In genomic region chr2:239395524-239395923, GRCh38 we compare ENCODE assay signal across 31 cellular contexts. TPM values are rescaled to one million over a fixed set of nuclear protein-coding genes. Genes with fewer than 3 reads are reported as not detected.
DNase-seq lines count a peak whose midpoint lies in the region; ATAC-seq and TF ChIP-seq lines count a peak whose summit lies in the region.
"Had no signal": no experiment of that assay in that cellular context is flagged by ENCODE, and none has a peak within 500 bp of the region (broad histone marks: within the 10 kb centered on the region; RNA-seq: fewer than 3 reads in every experiment).

No MANE protein-coding gene starts in this region.

- H3K27ac Mint-ChIP-seq in activated CD4-positive, alpha-beta memory T cell treated with anti-CD3 and anti-CD28 coated beads for 36 hours = no peak overlapping the region
- no peak overlapping the region for H3K27ac Mint-ChIP-seq in activated CD4-positive, alpha-beta memory T cell treated with anti-CD3 and anti-CD28 coated beads, Interleukin-2, amount 10 ng/mL, durations not matched to agents 7 days and 5 days
- H3K27ac Mint-ChIP-seq in stimulated activated naive B cell treated with anti-CD40 and anti-IgM and Interleukin-4, amounts not matched to agents 10 μg/mL and 1 μg/mL and 100 μg/mL, for 72 hours = no peak overlapping the region
- H3K27ac Mint-ChIP-seq: activated CD4-positive, alpha-beta T cell treated with anti-CD3 and anti-CD28 coated beads, Interleukin-2, amount 10 ng/mL, durations not matched to agents 24 days and 14 days; IgD-negative memory B cell; progenitor cell of endocrine pancreas had no signal

- TF ChIP-seq EP300 in transverse colon (IDR thresholded peaks at IDR 0.05; ENCODE audit: low read depth) = no peak

- no peaks in the 10 kb centered on the region for H3K27me3 Mint-ChIP-seq in activated CD4-positive, alpha-beta memory T cell treated with anti-CD3 and anti-CD28 coated beads for 36 hours
- H3K27me3 Mint-ChIP-seq in activated CD4-positive, alpha-beta memory T cell treated with anti-CD3 and anti-CD28 coated beads, Interleukin-2, amount 10 ng/mL, durations not matched to agents 7 days and 5 days = no peaks in the 10 kb centered on the region
- H3K27me3 Mint-ChIP-seq in stimulated activated naive B cell treated with anti-CD40 and anti-IgM and Interleukin-4, amounts not matched to agents 10 μg/mL and 1 μg/mL and 100 μg/mL, for 72 hours = no peaks in the 10 kb centered on the region
- H3K27me3 Mint-ChIP-seq: activated CD4-positive, alpha-beta T cell treated with anti-CD3 and anti-CD28 coated beads, Interleukin-2, amount 10 ng/mL, durations not matched to agents 24 days and 14 days; IgD-negative memory B cell; progenitor cell of endocrine pancreas had no signal

- in situ Hi-C loops in transverse colon (cut with MboI; ENCODE audit: low pct_ligation_motif_present in 1 of 4, low pct_unique_long_range_greater_than_20kb in 1 of 4, low sequenced_read_pairs in 3 of 4) = no loop called here

- H3K4me1 ChIP-seq in lower lobe of right lung (peaks cover 34% of the 10 kb centered on the region), transverse colon (peaks cover 9 to 43% (median 25%) of the 10 kb centered on the region in 4 donors)
- H3K4me1 ChIP-seq: SJCRH30 had no signal

- no peak for TF ChIP-seq POLR2A in transverse colon (IDR thresholded peaks at IDR 0.05)

- no peak overlapping the region for H3K27ac ChIP-seq in lower lobe of right lung
- peak overlapping the region in 3 of 4 donors; percentile 30 to 88 (median 77) for H3K27ac ChIP-seq in transverse colon
- H3K27ac ChIP-seq: C4-2B, neutrophil, Peyer's patch, SJCRH30, WERI-Rb-1 had no signal

- peaks cover 2% of the 10 kb centered on the region for H3K36me3 Mint-ChIP-seq in activated CD4-positive, alpha-beta memory T cell treated with anti-CD3 and anti-CD28 coated beads for 36 hours
- H3K36me3 Mint-ChIP-seq in activated CD4-positive, alpha-beta memory T cell treated with anti-CD3 and anti-CD28 coated beads, Interleukin-2, amount 10 ng/mL, durations not matched to agents 7 days and 5 days (ENCODE audit: low read depth) = peaks cover 13% of the 10 kb centered on the region
- H3K36me3 Mint-ChIP-seq in stimulated activated naive B cell treated with anti-CD40 and anti-IgM and Interleukin-4, amounts not matched to agents 10 μg/mL and 1 μg/mL and 100 μg/mL, for 72 hours = peaks cover 0 to 5% of the 10 kb centered on the region in 2 donors
- H3K36me3 Mint-ChIP-seq: IgD-negative memory B cell had no signal

- H3K9me3 ChIP-seq in lower lobe of right lung = no peaks in the 10 kb centered on the region
- no peaks in the 10 kb centered on the region for H3K9me3 ChIP-seq in transverse colon
- H3K9me3 ChIP-seq: gastroesophageal sphincter, neutrophil, Peyer's patch, SJCRH30 had no signal

- TF ChIP-seq CTCF in lower lobe of right lung (IDR thresholded peaks at IDR 0.05) = no peak
- TF ChIP-seq CTCF in transverse colon (IDR thresholded peaks at IDR 0.05) = no peak

- peaks cover 28% of the 10 kb centered on the region for H3K4me1 Mint-ChIP-seq in activated CD4-positive, alpha-beta memory T cell treated with anti-CD3 and anti-CD28 coated beads for 36 hours (ENCODE audit: low read depth)
- H3K4me1 Mint-ChIP-seq in activated CD4-positive, alpha-beta memory T cell treated with anti-CD3 and anti-CD28 coated beads, Interleukin-2, amount 10 ng/mL, durations not matched to agents 7 days and 5 days = peaks cover 36% of the 10 kb centered on the region
- peaks cover 21 to 45% of the 10 kb centered on the region in 2 donors for H3K4me1 Mint-ChIP-seq in stimulated activated naive B cell treated with anti-CD40 and anti-IgM and Interleukin-4, amounts not matched to agents 10 μg/mL and 1 μg/mL and 100 μg/mL, for 72 hours

- H3K9me3 Mint-ChIP-seq in activated CD4-positive, alpha-beta memory T cell treated with anti-CD3 and anti-CD28 coated beads for 36 hours = no peaks in the 10 kb centered on the region
- H3K9me3 Mint-ChIP-seq in activated CD4-positive, alpha-beta memory T cell treated with anti-CD3 and anti-CD28 coated beads, Interleukin-2, amount 10 ng/mL, durations not matched to agents 7 days and 5 days = no peaks in the 10 kb centered on the region
- no peaks in the 10 kb centered on the region for H3K9me3 Mint-ChIP-seq in stimulated activated naive B cell treated with anti-CD40 and anti-IgM and Interleukin-4, amounts not matched to agents 10 μg/mL and 1 μg/mL and 100 μg/mL, for 72 hours
- H3K9me3 Mint-ChIP-seq: activated CD4-positive, alpha-beta T cell treated with anti-CD3 and anti-CD28 coated beads, Interleukin-2, amount 10 ng/mL, durations not matched to agents 24 days and 14 days; IgD-negative memory B cell had no signal

- H3K27me3 ChIP-seq in lower lobe of right lung (ENCODE audit: low read depth) (no peaks in the 10 kb centered on the region), transverse colon (no peaks in the 10 kb centered on the region)
- H3K27me3 ChIP-seq: gastroesophageal sphincter, neutrophil, Peyer's patch, SJCRH30 had no signal

- POLR2A ChIA-PET in activated CD4-positive, alpha-beta memory T cell treated with anti-CD3 and anti-CD28 coated beads for 36 hours (lab: Charles Lee) = no interaction called here
- POLR2A ChIA-PET in activated CD4-positive, alpha-beta memory T cell treated with anti-CD3 and anti-CD28 coated beads, Interleukin-2, amount 10 ng/mL, durations not matched to agents 7 days and 5 days (lab: Charles Lee) = no interaction called here

- peak; percentile 2 for DNase-seq in activated CD4-positive, alpha-beta memory T cell treated with anti-CD3 and anti-CD28 coated beads for 36 hours
- DNase-seq in activated CD4-positive, alpha-beta memory T cell treated with anti-CD3 and anti-CD28 coated beads, Interleukin-2, amount 10 ng/mL, durations not matched to agents 7 days and 5 days = no peak
- DNase-seq in Right ventricle myocardium inferior (ENCODE audit: missing footprints) (no peak), lower lobe of right lung (no peak), transverse colon (peak; percentile 1), GDM1 (lab: John Stamatoyannopoulos, UW) (no peak), cerebellar nuclear complex (lab: John Stamatoyannopoulos, UW) (no peak)
- DNase-seq in stimulated activated naive B cell treated with anti-CD40 and anti-IgM and Interleukin-4, amounts not matched to agents 10 μg/mL and 1 μg/mL and 100 μg/mL, for 72 hours = no peak
- DNase-seq: activated CD4-positive, alpha-beta T cell treated with anti-CD3 and anti-CD28 coated beads, Interleukin-2, amount 10 ng/mL, durations not matched to agents 24 days and 14 days; activated naive CD4-positive, alpha-beta T cell treated with anti-CD3 and anti-CD28 coated beads, Interleukin-2, amount 50 U/mL, for 16 hours; amygdala; EL; GOT3; hippocampal formation; left colon; mesendoderm; MV-4-11; NCI-H1436 treated with DMSO at 0.1 percent for 48 hours; NCI-H748 treated with DMSO at 0.1 percent for 48 hours; SJCRH30; stimulated activated CD4-positive, alpha-beta T cell treated with anti-CD3 and anti-CD28 coated beads, Interleukin-15, amount 100 ng/mL, for 24 hours; stimulated activated CD4-positive, alpha-beta T cell treated with anti-CD3 and anti-CD28 coated beads, Interleukin-4, amount 100 ng/mL, for 4 hours; SW 1271; T1000; WERI-Rb-1 had no signal

- H3K4me3 ChIP-seq in lower lobe of right lung (no peak overlapping the region), transverse colon (no peak overlapping the region)
- H3K4me3 ChIP-seq: gastroesophageal sphincter, Peyer's patch, SJCRH30 had no signal

- intact Hi-C loops in activated CD4-positive, alpha-beta memory T cell treated with anti-CD3 and anti-CD28 coated beads for 36 hours (cut with micrococcal nuclease) = loop anchor here (10.0 kb wide), 1 partner anchor 251 kb away; no protein-coding TSS in a partner anchor
- intact Hi-C loops in Right ventricle myocardium inferior (cut with DNase I) (loop anchor here (5.0 kb wide), 3 partner anchors 168 to 268 kb away; no protein-coding TSS in a partner anchor), lower lobe of right lung (cut with DNase I) (no loop called here), transverse colon (cut with DNase I; ENCODE audit: low total_unique reads) (loop anchor here (5.0 to 10.0 kb wide), 2 partner anchors 43 to 171 kb away; no protein-coding TSS in a partner anchor)

- CTCF ChIA-PET in activated CD4-positive, alpha-beta memory T cell treated with anti-CD3 and anti-CD28 coated beads for 36 hours (lab: Charles Lee) = no interaction called here
- CTCF ChIA-PET in activated CD4-positive, alpha-beta memory T cell treated with anti-CD3 and anti-CD28 coated beads, Interleukin-2, amount 10 ng/mL, durations not matched to agents 7 days and 5 days (lab: Charles Lee) = interaction anchor here (1.5 kb wide), 1 partner anchor 128 kb away, joined by 4 read pairs; no protein-coding TSS in a partner anchor

- WGBS in transverse colon (ENCODE audit: low coverage in 1 of 2), 2 donors = 77 to 85% methylated on average over 3 to 6 of the region's 6 CpGs

- no peak overlapping the region for H3K4me3 Mint-ChIP-seq in activated CD4-positive, alpha-beta memory T cell treated with anti-CD3 and anti-CD28 coated beads for 36 hours
- no peak overlapping the region for H3K4me3 Mint-ChIP-seq in activated CD4-positive, alpha-beta memory T cell treated with anti-CD3 and anti-CD28 coated beads, Interleukin-2, amount 10 ng/mL, durations not matched to agents 7 days and 5 days
- no peak overlapping the region for H3K4me3 Mint-ChIP-seq in stimulated activated naive B cell treated with anti-CD40 and anti-IgM and Interleukin-4, amounts not matched to agents 10 μg/mL and 1 μg/mL and 100 μg/mL, for 72 hours
- H3K4me3 Mint-ChIP-seq: activated CD4-positive, alpha-beta T cell treated with anti-CD3 and anti-CD28 coated beads, Interleukin-2, amount 10 ng/mL, durations not matched to agents 24 days and 14 days had no signal

- H3K36me3 ChIP-seq in lower lobe of right lung = no peaks in the 10 kb centered on the region
- no peaks in the 10 kb centered on the region for H3K36me3 ChIP-seq in transverse colon
- H3K36me3 ChIP-seq: gastroesophageal sphincter, neutrophil, Peyer's patch, SJCRH30, WERI-Rb-1 had no signal

- ATAC-seq in Right ventricle myocardium inferior (peak; percentile 63), lower lobe of right lung (peak; percentile 33 to 60)
- ATAC-seq in stimulated activated naive B cell treated with anti-CD40 and anti-IgM and Interleukin-4, amounts not matched to agents 10 μg/mL and 1 μg/mL and 100 μg/mL, for 72 hours (replicated peaks) = no peak
- ATAC-seq: gastroesophageal sphincter, left colon had no signal

RNA-seq across cellular contexts. Expression of gene HDAC4, which starts 5.3 kb away (rescaled TPM):
- total RNA-seq in activated CD4-positive, alpha-beta memory T cell treated with anti-CD3 and anti-CD28 coated beads for 36 hours = 10 to 100 TPM; 30.0 to 35.8 TPM
- total RNA-seq in activated CD4-positive, alpha-beta memory T cell treated with anti-CD3 and anti-CD28 coated beads, Interleukin-2, amount 10 ng/mL, durations not matched to agents 7 days and 5 days = 10 to 100 TPM; 64.8 to 67.4 TPM
- total RNA-seq in Right ventricle myocardium inferior = 30.7 TPM
- total RNA-seq in lower lobe of right lung = 44.9 TPM
- 100 to 1,000 TPM in 2 of 4 donors, 10 to 100 TPM in 2; 33.9 to 192 (median 112) TPM for total RNA-seq in transverse colon

Comparison
In these comparisons a context has a peak if more than half of its experiments do, and no peak if none do; other contexts are left out.
1. DNase-seq: peak in activated CD4-positive, alpha-beta memory T cell treated with anti-CD3 and anti-CD28 coated beads for 36 hours (single experiment) and transverse colon (single experiment); none in activated CD4-positive, alpha-beta memory T cell treated with anti-CD3 and anti-CD28 coated beads, Interleukin-2, amount 10 ng/mL, durations not matched to agents 7 days and 5 days (single experiment), Right ventricle myocardium inferior (single experiment), lower lobe of right lung (single experiment), GDM1 (single experiment), cerebellar nuclear complex (0 of 2) and stimulated activated naive B cell treated with anti-CD40 and anti-IgM and Interleukin-4, amounts not matched to agents 10 μg/mL and 1 μg/mL and 100 μg/mL, for 72 hours (single experiment).
2. ATAC-seq: peak in Right ventricle myocardium inferior (single experiment) and lower lobe of right lung (2 of 2); none in stimulated activated naive B cell treated with anti-CD40 and anti-IgM and Interleukin-4, amounts not matched to agents 10 μg/mL and 1 μg/mL and 100 μg/mL, for 72 hours (0 of 2).